8 cellular contexts compared by ENCODE assay signal in the genomic region with DNA sequence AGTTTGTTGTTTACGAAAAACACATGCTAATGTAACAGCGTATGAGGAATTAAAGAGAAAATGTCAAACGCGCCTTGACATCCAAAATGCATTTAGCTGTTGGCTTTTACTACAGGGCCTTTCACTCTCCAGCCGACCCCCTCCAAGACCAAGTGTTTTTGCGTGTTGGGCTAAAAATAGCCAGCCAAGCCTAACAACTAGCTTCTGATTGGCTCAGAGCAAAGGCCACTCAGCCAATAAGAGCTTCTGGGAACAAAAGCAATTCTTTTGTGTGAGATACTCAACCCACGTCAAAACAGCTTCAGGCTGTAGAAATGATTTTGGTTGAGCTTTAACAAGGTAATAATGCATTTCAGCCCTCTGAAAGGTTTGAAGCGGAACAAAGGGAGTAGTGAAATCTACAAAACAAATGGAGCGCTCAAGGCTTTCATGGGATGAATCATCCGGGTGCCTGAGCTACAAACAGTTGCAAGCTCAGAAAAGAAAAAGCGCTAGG.
DNase-seq lines count a peak whose midpoint lies in the region; ATAC-seq, FAIRE-seq and TF ChIP-seq lines count a peak whose summit lies in the region.

No MANE protein-coding gene starts in this region.

- H3F3A ChIP-seq in neural progenitor cell (ENCODE audit: low read depth): peaks cover 13% of the 10 kb centered on the region

- H3K27ac ChIP-seq in gastroesophageal sphincter (peak overlapping the region in 3 of 4 donors; percentile 54 to 65 (median 64)), neural progenitor cell (peak overlapping the region; percentile 88)

- WGBS in gastroesophageal sphincter (ENCODE audit: low coverage in 1 of 2), 2 donors: 4 to 9% methylated on average over 11 of the region's 11 CpGs

- H3K4me1 Mint-ChIP-seq in activated T-helper 2 cell treated with anti-CD3 and anti-CD28 coated beads, Interferon-gamma antibody, Interleukin-2, Interleukin-4, amounts not matched to agents 10 μg/mL and 5 μg/mL and 100 μg/mL, durations not matched to agents 14 hours and 24 hours and 36 hours (ENCODE audit: low read depth): peaks cover 3% of the 10 kb centered on the region
- peaks cover 19% of the 10 kb centered on the region for H3K4me1 Mint-ChIP-seq in neural progenitor cell

- H3K4me3 ChIP-seq in gastroesophageal sphincter: peak overlapping the region; percentile 48 to 56
- H3K4me3 ChIP-seq in neural progenitor cell: peak overlapping the region; percentile 54

- H3K4me3 Mint-ChIP-seq in activated T-helper 2 cell treated with anti-CD3 and anti-CD28 coated beads, Interferon-gamma antibody, Interleukin-2, Interleukin-4, amounts not matched to agents 10 μg/mL and 5 μg/mL and 100 μg/mL, durations not matched to agents 14 hours and 24 hours and 36 hours (ENCODE audit: low read depth): peak overlapping the region; percentile 78
- peak overlapping the region; percentile 92 for H3K4me3 Mint-ChIP-seq in neural progenitor cell

- H3K4me1 ChIP-seq in gastroesophageal sphincter (peaks cover 0 to 19% (median 0%) of the 10 kb centered on the region in 3 donors), neural progenitor cell (peaks cover 34% of the 10 kb centered on the region)

- H3K27ac Mint-ChIP-seq in activated T-helper 2 cell treated with anti-CD3 and anti-CD28 coated beads, Interferon-gamma antibody, Interleukin-2, Interleukin-4, amounts not matched to agents 10 μg/mL and 5 μg/mL and 100 μg/mL, durations not matched to agents 14 hours and 24 hours and 36 hours: no peak overlapping the region
- peak overlapping the region; percentile 99 for H3K27ac Mint-ChIP-seq in neural progenitor cell

- H3K27me3 ChIP-seq in gastroesophageal sphincter (no peaks in the 10 kb centered on the region), neural progenitor cell (no peaks in the 10 kb centered on the region)

- H3K27me3 Mint-ChIP-seq in activated T-helper 2 cell treated with anti-CD3 and anti-CD28 coated beads, Interferon-gamma antibody, Interleukin-2, Interleukin-4, amounts not matched to agents 10 μg/mL and 5 μg/mL and 100 μg/mL, durations not matched to agents 14 hours and 24 hours and 36 hours (ENCODE audit: low read depth): peaks cover 6% of the 10 kb centered on the region
- H3K27me3 Mint-ChIP-seq in neural progenitor cell (ENCODE audit: insufficient read depth, low read depth): no peaks in the 10 kb centered on the region

- H3K79me2 ChIP-seq in neural progenitor cell (ENCODE audit: low read depth): no peaks in the 10 kb centered on the region

- peak overlapping the region; percentile 82 for H3K4me2 ChIP-seq in neural progenitor cell

- ATAC-seq in GM21619 (IDR thresholded peaks at IDR 0.05; ENCODE audit: unreplicated experiment) (peak; percentile 62), gastroesophageal sphincter (peak; percentile 81)

- no peak for TF ChIP-seq POLR2A in gastroesophageal sphincter (IDR thresholded peaks at IDR 0.05)

- peak overlapping the region; percentile 35 for H2AFZ ChIP-seq in neural progenitor cell (replicated peaks)

- no peak overlapping the region for H3K9ac ChIP-seq in neural progenitor cell

- no peaks in the 10 kb centered on the region for H3K36me3 Mint-ChIP-seq in activated T-helper 2 cell treated with anti-CD3 and anti-CD28 coated beads, Interferon-gamma antibody, Interleukin-2, Interleukin-4, amounts not matched to agents 10 μg/mL and 5 μg/mL and 100 μg/mL, durations not matched to agents 14 hours and 24 hours and 36 hours (ENCODE audit: low read depth)
- no peaks in the 10 kb centered on the region for H3K36me3 Mint-ChIP-seq in neural progenitor cell

- H3K9me3 Mint-ChIP-seq in activated T-helper 2 cell treated with anti-CD3 and anti-CD28 coated beads, Interferon-gamma antibody, Interleukin-2, Interleukin-4, amounts not matched to agents 10 μg/mL and 5 μg/mL and 100 μg/mL, durations not matched to agents 14 hours and 24 hours and 36 hours: no peaks in the 10 kb centered on the region
- no peaks in the 10 kb centered on the region for H3K9me3 Mint-ChIP-seq in neural progenitor cell

- DNase-seq in GM04504 (ENCODE audit: low read depth): peak; percentile 40
- DNase-seq in LHCN-M2 (ENCODE audit: low read depth): peak; percentile 82
- DNase-seq in activated T-helper 2 cell treated with anti-CD3 and anti-CD28 coated beads, Interferon-gamma antibody, Interleukin-2, Interleukin-4, amounts not matched to agents 10 μg/mL and 5 μg/mL and 100 μg/mL, durations not matched to agents 14 hours and 24 hours and 36 hours (ENCODE audit: low spot score): no peak
- peak; percentile 89 for DNase-seq in neural progenitor cell (ENCODE audit: low spot score)
- no peak for DNase-seq in RCC 7860 (ENCODE audit: low spot score)
- no peak for DNase-seq in GOT3 (lab: John Stamatoyannopoulos, UW)

- H3K36me3 ChIP-seq in gastroesophageal sphincter (no peaks in the 10 kb centered on the region), neural progenitor cell (no peaks in the 10 kb centered on the region)

- FAIRE-seq in RCC 7860 (lab: Jason Lieb, UNC): no peak

- no peak for TF ChIP-seq EP300 in gastroesophageal sphincter (IDR thresholded peaks at IDR 0.05)

- H3K9me3 ChIP-seq in gastroesophageal sphincter (no peaks in the 10 kb centered on the region), neural progenitor cell (ENCODE audit: low read depth) (no peaks in the 10 kb centered on the region)

- intact Hi-C loops in activated T-helper 2 cell treated with anti-CD3 and anti-CD28 coated beads, Interferon-gamma antibody, Interleukin-2, Interleukin-4, amounts not matched to agents 10 μg/mL and 5 μg/mL and 100 μg/mL, durations not matched to agents 14 hours and 24 hours and 36 hours (cut with micrococcal nuclease): loop anchor here (5.0 kb wide), 2 partner anchors 431 to 1026 kb away; no protein-coding TSS in a partner anchor

- no peaks in the 10 kb centered on the region for H4K20me1 ChIP-seq in neural progenitor cell (ENCODE audit: low read depth)

- TF ChIP-seq CTCF in gastroesophageal sphincter (IDR thresholded peaks at IDR 0.05) (no peak), neural progenitor cell (IDR thresholded peaks at IDR 0.05) (no peak)

Comparison
In these comparisons a context has a peak if more than half of its experiments do, and no peak if none do; other contexts are left out.
1. DNase-seq: peak in GM04504 (single experiment), LHCN-M2 (single experiment) and neural progenitor cell (single experiment); none in activated T-helper 2 cell treated with anti-CD3 and anti-CD28 coated beads, Interferon-gamma antibody, Interleukin-2, Interleukin-4, amounts not matched to agents 10 μg/mL and 5 μg/mL and 100 μg/mL, durations not matched to agents 14 hours and 24 hours and 36 hours (single experiment), RCC 7860 (single experiment) and GOT3 (single experiment).